Comparison of ENCODE assay signal across 8 cellular contexts in the genomic region with DNA sequence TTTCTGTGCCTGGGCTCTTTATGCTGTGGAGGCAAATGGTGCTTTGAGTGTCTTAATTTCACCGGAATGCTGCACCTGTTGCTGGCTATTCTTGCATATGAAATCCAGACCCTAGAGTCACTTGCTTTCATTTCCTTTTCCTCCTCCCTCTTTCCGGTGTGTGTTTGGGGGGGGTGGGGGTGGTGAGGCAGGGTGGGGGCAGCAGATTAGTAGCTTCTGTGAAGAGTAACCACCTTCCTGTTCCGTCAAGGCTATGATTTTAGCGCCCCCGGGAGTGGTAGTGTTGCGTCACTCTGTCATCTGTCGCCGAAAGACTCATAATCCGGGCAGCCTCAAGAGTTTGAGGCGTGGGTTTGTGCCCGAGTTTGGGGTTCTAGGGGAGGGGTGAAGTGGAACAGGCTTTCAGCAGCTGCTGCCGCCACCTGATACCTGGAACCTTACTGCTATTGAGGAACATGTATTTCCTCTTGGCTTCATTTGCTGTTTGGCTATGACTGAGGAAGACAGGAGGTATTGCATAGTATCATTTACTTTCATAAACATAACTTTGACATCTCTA. TPM values are rescaled to one million over a fixed set of nuclear protein-coding genes. Genes with fewer than 3 reads are reported as not detected.
DNase-seq lines count a peak whose midpoint lies in the region; ATAC-seq and TF ChIP-seq lines count a peak whose summit lies in the region.

No MANE protein-coding gene starts in this region.

- peaks cover 17% of the 10 kb centered on the region for H3F3A ChIP-seq in PC-9 (ENCODE audit: insufficient read depth, low read depth)

- H3K9me2 ChIP-seq in PC-9 (ENCODE audit: insufficient read depth), result peaks cover 4% of the 10 kb centered on the region; the same call in 1 of the 2 replicates

- POLR2A ChIA-PET in activated CD4-positive, alpha-beta memory T cell treated with anti-CD3 and anti-CD28 coated beads, Interleukin-2, amount 10 ng/mL, durations not matched to agents 7 days and 5 days (lab: Charles Lee), result interaction anchor here (0.9 to 3.2 kb wide), 8 partner anchors 10 to 271 kb away, joined by 3 to 26 read pairs (median 4); no protein-coding TSS in a partner anchor
- POLR2A ChIA-PET in PC-9 (lab: Charles Lee; ENCODE audit: unreplicated experiment), result no interaction called here

- no peaks in the 10 kb centered on the region for H3K36me3 Mint-ChIP-seq in activated CD4-positive, alpha-beta memory T cell treated with anti-CD3 and anti-CD28 coated beads, Interleukin-2, amount 10 ng/mL, durations not matched to agents 7 days and 5 days (ENCODE audit: low read depth)

- no TSS peak for BruUV-seq in PC-9 (replicated peaks; lab: Mats Ljungman, UMichigan)

- no peak for DNase-seq in right cardiac atrium
- no peak for DNase-seq in cardiac septum (ENCODE audit: low spot score)
- DNase-seq in activated CD4-positive, alpha-beta memory T cell treated with anti-CD3 and anti-CD28 coated beads, Interleukin-2, amount 10 ng/mL, durations not matched to agents 7 days and 5 days, result peak; percentile 70
- DNase-seq in left lung, result peak in 1 of 2 donors; percentile 53
- no peak for DNase-seq in suprapubic skin (ENCODE audit: low spot score in 2 of 2)
- no peak for DNase-seq in COR-L47 (lab: John Stamatoyannopoulos, UW)
- DNase-seq in PC-9, result no peak

- TF ChIP-seq CTCF in left lung (IDR thresholded peaks at IDR 0.05) (no peak), suprapubic skin (IDR thresholded peaks at IDR 0.05) (no peak), PC-9 (conservative IDR thresholded peaks at IDR 0.05) (no peak)

- no peak overlapping the region for H3K4me3 ChIP-seq in right cardiac atrium (ENCODE audit: low read length)
- peak overlapping the region in 1 of 2 donors; percentile 13 for H3K4me3 ChIP-seq in left lung
- H3K4me3 ChIP-seq in suprapubic skin, result peak overlapping the region; percentile 24
- no peak overlapping the region for H3K4me3 ChIP-seq in PC-9

- no peak overlapping the region for H3K4me2 ChIP-seq in PC-9

- H3K27me3 Mint-ChIP-seq in activated CD4-positive, alpha-beta memory T cell treated with anti-CD3 and anti-CD28 coated beads, Interleukin-2, amount 10 ng/mL, durations not matched to agents 7 days and 5 days, result no peaks in the 10 kb centered on the region

- H3K36me3 ChIP-seq in left lung (no peaks in the 10 kb centered on the region), suprapubic skin (no peaks in the 10 kb centered on the region), PC-9 (ENCODE audit: low read depth) (no peaks in the 10 kb centered on the region)

- H3K27me3 ChIP-seq in right cardiac atrium (ENCODE audit: control insufficient read depth, insufficient read depth) (no peaks in the 10 kb centered on the region), left lung (no peaks in the 10 kb centered on the region), suprapubic skin (no peaks in the 10 kb centered on the region), PC-9 (ENCODE audit: insufficient read depth, low read depth) (no peaks in the 10 kb centered on the region)

- H3K9me3 ChIP-seq in right cardiac atrium (ENCODE audit: control insufficient read depth, low read length), result no peaks in the 10 kb centered on the region
- H3K9me3 ChIP-seq in left lung, result no peaks in the 10 kb centered on the region
- no peaks in the 10 kb centered on the region for H3K9me3 ChIP-seq in suprapubic skin
- no peaks in the 10 kb centered on the region for H3K9me3 ChIP-seq in PC-9 (ENCODE audit: insufficient read depth, low read depth)

- H3K4me1 ChIP-seq in right cardiac atrium (ENCODE audit: control insufficient read depth, insufficient read depth, low read length) (peaks cover 21% of the 10 kb centered on the region), left lung (peaks cover 7 to 55% of the 10 kb centered on the region in 2 donors), suprapubic skin (peaks cover 78% of the 10 kb centered on the region), PC-9 (replicated peaks; ENCODE audit: insufficient read depth) (peaks cover 29% of the 10 kb centered on the region)

- H3K27ac ChIP-seq in right cardiac atrium (ENCODE audit: low read length) (no peak overlapping the region), left lung (peak overlapping the region in 1 of 2 donors; percentile 72), suprapubic skin (peak overlapping the region; percentile 27), PC-9 (no peak overlapping the region)

- H3K4me1 Mint-ChIP-seq in activated CD4-positive, alpha-beta memory T cell treated with anti-CD3 and anti-CD28 coated beads, Interleukin-2, amount 10 ng/mL, durations not matched to agents 7 days and 5 days, result peaks cover 46% of the 10 kb centered on the region

- H3K9me3 Mint-ChIP-seq in activated CD4-positive, alpha-beta memory T cell treated with anti-CD3 and anti-CD28 coated beads, Interleukin-2, amount 10 ng/mL, durations not matched to agents 7 days and 5 days, result no peaks in the 10 kb centered on the region

- intact Hi-C loops in right cardiac atrium (cut with DNase I), result no loop called here
- intact Hi-C loops in cardiac septum (cut with DNase I), result no loop called here
- intact Hi-C loops in left lung (cut with DNase I), result no loop called here
- intact Hi-C loops in PC-9 (cut with micrococcal nuclease; ENCODE audit: unreplicated experiment), result no loop called here

- peak overlapping the region; percentile 84 for H3K27ac Mint-ChIP-seq in activated CD4-positive, alpha-beta memory T cell treated with anti-CD3 and anti-CD28 coated beads, Interleukin-2, amount 10 ng/mL, durations not matched to agents 7 days and 5 days

- TF ChIP-seq EP300 in suprapubic skin (IDR thresholded peaks at IDR 0.05), result no peak

- WGBS in right cardiac atrium, result 53% methylated on average over 12 of the region's 12 CpGs
- 32% methylated on average over 12 of the region's 12 CpGs for WGBS in suprapubic skin

- ATAC-seq in right cardiac atrium (peak; percentile 22 to 36), HG03565 (IDR thresholded peaks at IDR 0.05; ENCODE audit: unreplicated experiment) (peak; percentile 43), left lung (peak; percentile 30)

- peak overlapping the region; percentile 74 for H3K4me3 Mint-ChIP-seq in activated CD4-positive, alpha-beta memory T cell treated with anti-CD3 and anti-CD28 coated beads, Interleukin-2, amount 10 ng/mL, durations not matched to agents 7 days and 5 days

- CTCF ChIA-PET in activated CD4-positive, alpha-beta memory T cell treated with anti-CD3 and anti-CD28 coated beads, Interleukin-2, amount 10 ng/mL, durations not matched to agents 7 days and 5 days (lab: Charles Lee), result interaction anchor here (1.0 to 2.7 kb wide), 3 partner anchors 10 to 19 kb away, joined by 3 to 8 read pairs (median 4); no protein-coding TSS in a partner anchor
- CTCF ChIA-PET in PC-9 (lab: Charles Lee), result no interaction called here

- no peak for TF ChIP-seq POLR2A in suprapubic skin (IDR thresholded peaks at IDR 0.05)

- H2AFZ ChIP-seq in PC-9, result no peak overlapping the region

- H4K20me1 ChIP-seq in PC-9 (ENCODE audit: insufficient read depth), result no peaks in the 10 kb centered on the region

- H3K79me2 ChIP-seq in PC-9 (ENCODE audit: low read depth), result peaks cover 81% of the 10 kb centered on the region

RNA-seq across cellular contexts. Expression of a gene that starts 49.1 kb away (rescaled TPM):
- total RNA-seq in right cardiac atrium (10 to 100 TPM; 55.5 to 70.5 (median 68.5) TPM), cardiac septum (96.4 TPM), left lung (100 to 1,000 TPM; 238 to 253 TPM), suprapubic skin (100 to 1,000 TPM in 2 of 4 donors, 10 to 100 TPM in 2; 76.1 to 147 (median 93.1) TPM), PC-9 (2021) (108 and 125 TPM in 2 replicates)
- 11.5 TPM for polyA plus RNA-seq in right cardiac atrium
- 100 to 1,000 TPM; 140 to 146 TPM for total RNA-seq in activated CD4-positive, alpha-beta memory T cell treated with anti-CD3 and anti-CD28 coated beads, Interleukin-2, amount 10 ng/mL, durations not matched to agents 7 days and 5 days
